Comparison of ENCODE assay signal across 1 cellular context in the genomic region with DNA sequence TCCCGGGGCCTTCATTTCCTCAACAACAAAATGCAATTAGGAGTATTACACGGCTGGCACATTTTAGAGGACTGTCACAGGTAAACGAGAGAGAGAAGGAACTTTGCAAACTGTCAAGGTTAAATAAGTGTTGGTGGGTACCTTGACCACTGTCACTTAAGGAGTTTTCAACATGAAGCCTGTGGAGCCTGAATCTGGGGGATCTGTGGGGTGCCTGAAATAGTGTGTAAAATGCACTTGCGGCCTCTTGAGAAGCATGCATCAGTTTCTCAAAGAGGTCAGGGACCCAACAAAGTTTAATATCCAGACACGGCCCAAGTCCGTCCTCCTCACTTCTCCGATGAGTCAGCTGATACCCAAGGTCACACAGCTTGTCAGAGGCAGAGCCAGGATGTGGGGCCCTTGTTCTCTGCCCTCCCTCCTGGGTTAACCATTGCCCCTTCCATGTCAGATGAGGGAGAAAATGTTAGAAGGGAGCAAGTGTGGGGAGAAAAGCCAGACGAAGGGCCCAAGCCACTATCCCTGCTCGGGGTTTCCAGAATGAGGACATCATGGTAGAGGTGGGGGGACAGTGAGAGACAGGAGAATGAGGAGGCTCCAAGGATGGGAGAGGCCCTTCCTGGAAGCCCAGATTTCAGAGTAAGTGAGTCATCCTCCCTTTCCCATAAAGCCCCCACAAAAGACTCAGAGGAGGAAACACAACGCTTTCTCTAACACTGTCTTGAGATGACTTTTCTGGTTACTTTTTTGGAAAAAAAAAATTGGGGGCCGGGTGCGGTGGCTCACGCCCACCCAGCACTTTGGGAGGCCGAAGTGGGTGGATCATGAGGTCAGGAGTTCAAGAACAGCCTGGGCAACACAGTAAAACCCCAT.
TF ChIP-seq lines count a peak whose summit lies in the region.

No MANE protein-coding gene starts in this region.

TF ChIP-seq in HEK293, 187 proteins besides CTCF, POLR2A, EP300 and RAD21 (continued from another document):
- TF ChIP-seq, protein P1, sequence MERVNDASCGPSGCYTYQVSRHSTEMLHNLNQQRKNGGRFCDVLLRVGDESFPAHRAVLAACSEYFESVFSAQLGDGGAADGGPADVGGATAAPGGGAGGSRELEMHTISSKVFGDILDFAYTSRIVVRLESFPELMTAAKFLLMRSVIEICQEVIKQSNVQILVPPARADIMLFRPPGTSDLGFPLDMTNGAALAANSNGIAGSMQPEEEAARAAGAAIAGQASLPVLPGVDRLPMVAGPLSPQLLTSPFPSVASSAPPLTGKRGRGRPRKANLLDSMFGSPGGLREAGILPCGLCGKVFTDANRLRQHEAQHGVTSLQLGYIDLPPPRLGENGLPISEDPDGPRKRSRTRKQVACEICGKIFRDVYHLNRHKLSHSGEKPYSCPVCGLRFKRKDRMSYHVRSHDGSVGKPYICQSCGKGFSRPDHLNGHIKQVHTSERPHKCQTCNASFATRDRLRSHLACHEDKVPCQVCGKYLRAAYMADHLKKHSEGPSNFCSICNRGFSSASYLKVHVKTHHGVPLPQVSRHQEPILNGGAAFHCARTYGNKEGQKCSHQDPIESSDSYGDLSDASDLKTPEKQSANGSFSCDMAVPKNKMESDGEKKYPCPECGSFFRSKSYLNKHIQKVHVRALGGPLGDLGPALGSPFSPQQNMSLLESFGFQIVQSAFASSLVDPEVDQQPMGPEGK (tag by site-specific recombination; IDR thresholded peaks at IDR 0.05), result peak; percentile 26; the same call in 1 of the 2 replicates
- TF ChIP-seq ZFHX2 (tag by site-specific recombination; conservative IDR thresholded peaks at IDR 0.05) (peak; percentile 77), TCF7L2 (IDR thresholded peaks at IDR 0.05; ENCODE audit: borderline replicate concordance, low read depth, low read length) (no peak), BCL11B (tag by site-specific recombination; IDR thresholded peaks at IDR 0.05; ENCODE audit: low read depth) (no peak), ZNF792 (tag by site-specific recombination; IDR thresholded peaks at IDR 0.05) (no peak), OVOL3 (tag by site-specific recombination; IDR thresholded peaks at IDR 0.05) (no peak), ZNF664 (tag by site-specific recombination; IDR thresholded peaks at IDR 0.05) (no peak), ZNF146 (tag by site-specific recombination; IDR thresholded peaks at IDR 0.05) (no peak), ZNF221 (tag by site-specific recombination; IDR thresholded peaks at IDR 0.05; ENCODE audit: borderline replicate concordance) (no peak), ZNF175 (tag by site-specific recombination; IDR thresholded peaks at IDR 0.05) (no peak), ZNF184 (tag by site-specific recombination; IDR thresholded peaks at IDR 0.05) (no peak), GLI2 (tag by site-specific recombination; IDR thresholded peaks at IDR 0.05; ENCODE audit: borderline replicate concordance, low read depth) (no peak), ZFP69B (tag by site-specific recombination; IDR thresholded peaks at IDR 0.05) (0 out of 2 replicates have a peak, but pooled peaks have one; percentile 14), ZNF324 (tag by site-specific recombination; IDR thresholded peaks at IDR 0.05) (no peak), ZNF621 (tag by site-specific recombination; IDR thresholded peaks at IDR 0.05) (no peak), ZNF23 (tag by site-specific recombination; IDR thresholded peaks at IDR 0.05; ENCODE audit: borderline replicate concordance) (no peak), ZNF24 (tag by site-specific recombination; IDR thresholded peaks at IDR 0.05) (no peak), SP3 (tag by site-specific recombination; IDR thresholded peaks at IDR 0.05) (no peak)
- TF ChIP-seq, protein P2, sequence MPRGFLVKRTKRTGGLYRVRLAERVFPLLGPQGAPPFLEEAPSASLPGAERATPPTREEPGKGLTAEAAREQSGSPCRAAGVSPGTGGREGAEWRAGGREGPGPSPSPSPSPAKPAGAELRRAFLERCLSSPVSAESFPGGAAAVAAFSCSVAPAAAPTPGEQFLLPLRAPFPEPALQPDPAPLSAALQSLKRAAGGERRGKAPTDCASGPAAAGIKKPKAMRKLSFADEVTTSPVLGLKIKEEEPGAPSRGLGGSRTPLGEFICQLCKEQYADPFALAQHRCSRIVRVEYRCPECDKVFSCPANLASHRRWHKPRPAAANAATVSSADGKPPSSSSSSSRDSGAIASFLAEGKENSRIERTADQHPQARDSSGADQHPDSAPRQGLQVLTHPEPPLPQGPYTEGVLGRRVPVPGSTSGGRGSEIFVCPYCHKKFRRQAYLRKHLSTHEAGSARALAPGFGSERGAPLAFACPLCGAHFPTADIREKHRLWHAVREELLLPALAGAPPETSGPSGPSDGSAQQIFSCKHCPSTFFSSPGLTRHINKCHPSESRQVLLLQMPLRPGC (tag by site-specific recombination; IDR thresholded peaks at IDR 0.05), result no peak
- TF ChIP-seq, protein P3, sequence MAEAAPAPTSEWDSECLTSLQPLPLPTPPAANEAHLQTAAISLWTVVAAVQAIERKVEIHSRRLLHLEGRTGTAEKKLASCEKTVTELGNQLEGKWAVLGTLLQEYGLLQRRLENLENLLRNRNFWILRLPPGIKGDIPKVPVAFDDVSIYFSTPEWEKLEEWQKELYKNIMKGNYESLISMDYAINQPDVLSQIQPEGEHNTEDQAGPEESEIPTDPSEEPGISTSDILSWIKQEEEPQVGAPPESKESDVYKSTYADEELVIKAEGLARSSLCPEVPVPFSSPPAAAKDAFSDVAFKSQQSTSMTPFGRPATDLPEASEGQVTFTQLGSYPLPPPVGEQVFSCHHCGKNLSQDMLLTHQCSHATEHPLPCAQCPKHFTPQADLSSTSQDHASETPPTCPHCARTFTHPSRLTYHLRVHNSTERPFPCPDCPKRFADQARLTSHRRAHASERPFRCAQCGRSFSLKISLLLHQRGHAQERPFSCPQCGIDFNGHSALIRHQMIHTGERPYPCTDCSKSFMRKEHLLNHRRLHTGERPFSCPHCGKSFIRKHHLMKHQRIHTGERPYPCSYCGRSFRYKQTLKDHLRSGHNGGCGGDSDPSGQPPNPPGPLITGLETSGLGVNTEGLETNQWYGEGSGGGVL (tag by site-specific recombination; IDR thresholded peaks at IDR 0.05), result peak; percentile 38
- TF ChIP-seq, protein P4, sequence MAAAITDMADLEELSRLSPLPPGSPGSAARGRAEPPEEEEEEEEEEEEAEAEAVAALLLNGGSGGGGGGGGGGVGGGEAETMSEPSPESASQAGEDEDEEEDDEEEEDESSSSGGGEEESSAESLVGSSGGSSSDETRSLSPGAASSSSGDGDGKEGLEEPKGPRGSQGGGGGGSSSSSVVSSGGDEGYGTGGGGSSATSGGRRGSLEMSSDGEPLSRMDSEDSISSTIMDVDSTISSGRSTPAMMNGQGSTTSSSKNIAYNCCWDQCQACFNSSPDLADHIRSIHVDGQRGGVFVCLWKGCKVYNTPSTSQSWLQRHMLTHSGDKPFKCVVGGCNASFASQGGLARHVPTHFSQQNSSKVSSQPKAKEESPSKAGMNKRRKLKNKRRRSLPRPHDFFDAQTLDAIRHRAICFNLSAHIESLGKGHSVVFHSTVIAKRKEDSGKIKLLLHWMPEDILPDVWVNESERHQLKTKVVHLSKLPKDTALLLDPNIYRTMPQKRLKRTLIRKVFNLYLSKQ (tag by site-specific recombination; IDR thresholded peaks at IDR 0.05; ENCODE audit: borderline replicate concordance), result no peak
- TF ChIP-seq, protein P5, sequence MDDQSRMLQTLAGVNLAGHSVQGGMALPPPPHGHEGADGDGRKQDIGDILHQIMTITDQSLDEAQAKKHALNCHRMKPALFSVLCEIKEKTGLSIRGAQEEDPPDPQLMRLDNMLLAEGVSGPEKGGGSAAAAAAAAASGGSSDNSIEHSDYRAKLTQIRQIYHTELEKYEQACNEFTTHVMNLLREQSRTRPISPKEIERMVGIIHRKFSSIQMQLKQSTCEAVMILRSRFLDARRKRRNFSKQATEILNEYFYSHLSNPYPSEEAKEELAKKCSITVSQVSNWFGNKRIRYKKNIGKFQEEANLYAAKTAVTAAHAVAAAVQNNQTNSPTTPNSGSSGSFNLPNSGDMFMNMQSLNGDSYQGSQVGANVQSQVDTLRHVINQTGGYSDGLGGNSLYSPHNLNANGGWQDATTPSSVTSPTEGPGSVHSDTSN (CRISPR knock-in tag; IDR thresholded peaks at IDR 0.05), result no peak
- TF ChIP-seq, protein P6, sequence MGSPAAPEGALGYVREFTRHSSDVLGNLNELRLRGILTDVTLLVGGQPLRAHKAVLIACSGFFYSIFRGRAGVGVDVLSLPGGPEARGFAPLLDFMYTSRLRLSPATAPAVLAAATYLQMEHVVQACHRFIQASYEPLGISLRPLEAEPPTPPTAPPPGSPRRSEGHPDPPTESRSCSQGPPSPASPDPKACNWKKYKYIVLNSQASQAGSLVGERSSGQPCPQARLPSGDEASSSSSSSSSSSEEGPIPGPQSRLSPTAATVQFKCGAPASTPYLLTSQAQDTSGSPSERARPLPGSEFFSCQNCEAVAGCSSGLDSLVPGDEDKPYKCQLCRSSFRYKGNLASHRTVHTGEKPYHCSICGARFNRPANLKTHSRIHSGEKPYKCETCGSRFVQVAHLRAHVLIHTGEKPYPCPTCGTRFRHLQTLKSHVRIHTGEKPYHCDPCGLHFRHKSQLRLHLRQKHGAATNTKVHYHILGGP (tag by site-specific recombination; IDR thresholded peaks at IDR 0.05), result no peak
